Comparison of ENCODE assay signal across 29 cellular contexts in genomic region chr4:69440312-69440711, GRCh38. TPM values are rescaled to one million over a fixed set of nuclear protein-coding genes. Genes with fewer than 3 reads are reported as not detected.
"Had no signal": no experiment of that assay in that cellular context is flagged by ENCODE, and none has a peak within 500 bp of the region (broad histone marks: within the 10 kb centered on the region; RNA-seq: fewer than 3 reads in every experiment).

No MANE protein-coding gene starts in this region.

- FAIRE-seq: urothelium cell line had no signal

- ATAC-seq: naive thymus-derived CD4-positive, alpha-beta T cell; natural killer cell; psoas muscle; right cardiac atrium; sciatic nerve; stimulated activated effector memory CD8-positive, alpha-beta T cell treated with anti-CD3 and anti-CD28 coated beads, Interleukin-12 subunit alpha, Interleukin-12 subunit beta, amount 100 ng/mL, for 72 hours; stimulated activated naive B cell treated with anti-CD40 and anti-IgM and Interleukin-4, amounts not matched to agents 10 μg/mL and 1 μg/mL and 100 μg/mL, for 72 hours had no signal

- H3K4me1 ChIP-seq: neural progenitor cell, parathyroid adenoma, psoas muscle, stomach, thyroid gland, tibial nerve, upper lobe of left lung, vagina had no signal

- H3K4me3 ChIP-seq: neural progenitor cell, ovary, psoas muscle, skin epidermis, stomach, thoracic aorta, thyroid gland, tibial nerve, upper lobe of left lung, vagina had no signal

- H3K9me3 ChIP-seq: ovary, psoas muscle, stomach, thoracic aorta, thyroid gland, tibial nerve, upper lobe of left lung, vagina had no signal

- H3K36me3 ChIP-seq: neural progenitor cell, ovary, stomach, thoracic aorta, thyroid gland, tibial nerve, upper lobe of left lung, vagina had no signal

- H3K27ac ChIP-seq: neural progenitor cell, ovary, parathyroid adenoma, psoas muscle, skin epidermis, stomach, thoracic aorta, thyroid gland, tibial nerve, upper lobe of left lung, vagina had no signal

- H3K79me2 ChIP-seq: parathyroid adenoma had no signal

- DNase-seq: naive thymus-derived CD4-positive, alpha-beta T cell; natural killer cell; occipital lobe; ovary; psoas muscle; right cardiac atrium; stimulated activated CD4-positive, alpha-beta T cell treated with anti-CD3 and anti-CD28 coated beads, Interleukin-15, amount 100 ng/mL, for 24 hours; stimulated activated CD4-positive, alpha-beta T cell treated with anti-CD3 and anti-CD28 coated beads, Interleukin-2, amount 100 ng/mL, for 24 hours; stimulated activated CD4-positive, alpha-beta T cell treated with anti-CD3 and anti-CD28 coated beads, Interleukin-2, amount 100 ng/mL, for 48 hours; stimulated activated CD4-positive, alpha-beta T cell treated with anti-CD3 and anti-CD28 coated beads, Interleukin-4, amount 100 ng/mL, for 24 hours; stimulated activated naive B cell treated with anti-CD40 and anti-IgM and Interleukin-4, amounts not matched to agents 10 μg/mL and 1 μg/mL and 100 μg/mL, for 72 hours; stimulated activated naive CD4-positive, alpha-beta T cell treated with Interleukin-2 at 50 U/mL for 16 hours; stomach; thyroid gland; trophoblast cell had no signal

- H3K27me3 ChIP-seq: neural progenitor cell, ovary, stomach, thyroid gland, tibial nerve, upper lobe of left lung, vagina had no signal

- H3K9ac ChIP-seq: neural progenitor cell, parathyroid adenoma had no signal

- H2AFZ ChIP-seq: neural progenitor cell, parathyroid adenoma had no signal

- H3K4me2 ChIP-seq: neural progenitor cell had no signal

RNA-seq across cellular contexts. Expression of gene UGT2B4, which starts 55.4 kb away (rescaled TPM):
- total RNA-seq: naive thymus-derived CD4-positive, alpha-beta T cell; natural killer cell; occipital lobe; osteoblast; psoas muscle; sciatic nerve; subcutaneous adipose tissue; temporal lobe; thoracic aorta; thyroid gland; tibial nerve; vagina had no signal
- polyA plus RNA-seq: naive thymus-derived CD4-positive, alpha-beta T cell; neural cell; ovary; psoas muscle; stomach had no signal
